In genomic region chr4:156101571-156101970, GRCh38 we compare ENCODE assay signal across 1 cellular context.
TF ChIP-seq lines count a peak whose summit lies in the region.

No MANE protein-coding gene starts in this region.

TF ChIP-seq in HepG2, 621 proteins besides CTCF, POLR2A, EP300 and RAD21 (continued from another document):
- TF ChIP-seq CEBPZ (IDR thresholded peaks at IDR 0.05; ENCODE audit: low read length) (no peak), LBX2 (CRISPR knock-in tag; IDR thresholded peaks at IDR 0.05; ENCODE audit: borderline replicate concordance) (no peak), MEIS2 (CRISPR knock-in tag; IDR thresholded peaks at IDR 0.05) (no peak), AHR (CRISPR knock-in tag; IDR thresholded peaks at IDR 0.05) (no peak), HOXA9 (CRISPR knock-in tag; IDR thresholded peaks at IDR 0.05; ENCODE audit: borderline replicate concordance) (no peak)
TF ChIP-seq in HepG2: peak in this region for 0.
